Comparison of ENCODE assay signal across 22 cellular contexts in the genomic region with DNA sequence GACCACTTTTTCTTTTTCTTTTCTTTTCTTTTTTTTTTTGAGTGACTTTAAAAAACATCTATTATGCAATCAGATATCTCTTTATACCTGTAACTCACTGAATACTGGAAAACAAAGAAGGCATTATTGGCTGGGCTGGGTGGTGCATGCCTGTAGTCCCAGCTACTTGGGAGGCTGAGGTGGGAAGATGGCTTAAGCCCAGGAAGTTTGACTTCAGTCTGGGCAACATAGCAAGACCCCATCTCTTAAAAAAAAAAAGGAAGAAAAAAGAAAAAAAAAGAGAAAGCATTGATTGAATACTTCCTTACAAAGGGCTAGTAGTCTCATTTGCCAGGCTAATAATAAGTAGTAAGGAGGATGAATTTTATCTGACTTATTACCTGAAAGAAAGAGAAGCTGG.
"Had no signal": no experiment of that assay in that cellular context is flagged by ENCODE, and none has a peak within 500 bp of the region (broad histone marks: within the 10 kb centered on the region; RNA-seq: fewer than 3 reads in every experiment).

No MANE protein-coding gene starts in this region.

- H3K27me3 ChIP-seq: brain microvascular endothelial cell, foreskin keratinocyte, hepatocyte, tibial nerve, uterus had no signal

- H3K9me3 ChIP-seq: lower lobe of right lung, tibial nerve, uterus had no signal

- H3K4me3 Mint-ChIP-seq: activated naive CD8-positive, alpha-beta T cell had no signal

- H3K36me3 Mint-ChIP-seq: activated naive CD8-positive, alpha-beta T cell had no signal

- H3K27ac Mint-ChIP-seq: activated naive CD8-positive, alpha-beta T cell; activated T-cell treated with anti-CD3 and anti-CD28 coated beads, Interleukin-2, amount 50 U/mL, for 72 hours; endodermal cell; progenitor cell of endocrine pancreas had no signal

- DNase-seq: activated CD4-positive, alpha-beta T cell treated with anti-CD3 and anti-CD28 coated beads, Interleukin-2, amount 50 U/mL, for 1 hour; activated CD8-positive, alpha-beta memory T cell treated with anti-CD3 and anti-CD28 coated beads for 24 hours; activated gamma-delta T cell; activated T-cell treated with anti-CD3 and anti-CD28 coated beads, Interleukin-2, amount 50 U/mL, for 72 hours; brain microvascular endothelial cell; central memory CD4-positive, alpha-beta T cell; foreskin keratinocyte; left colon; lower lobe of right lung; stimulated activated CD4-positive, alpha-beta T cell treated with anti-CD3 and anti-CD28 coated beads, Interleukin-12 subunit alpha, Interleukin-12 subunit beta, amount 100 ng/mL, for 4 hours; stimulated activated CD4-positive, alpha-beta T cell treated with anti-CD3 and anti-CD28 coated beads, Interleukin-1b, Interleukin-23, amount 100 ng/mL, for 48 hours; stimulated activated naive CD8-positive, alpha-beta T cell treated with anti-CD3 and anti-CD28 coated beads, Interleukin-15, Interleukin-2, amounts not matched to agents 100 U/mL and 50 U/mL, for 24 hours; T-helper 1 cell; T1000; uterus had no signal

- H3K9me3 Mint-ChIP-seq: activated T-cell treated with anti-CD3 and anti-CD28 coated beads, Interleukin-2, amount 50 U/mL, for 72 hours; endodermal cell had no signal

- H3K36me3 ChIP-seq: brain microvascular endothelial cell, lower lobe of right lung, tibial nerve, uterus had no signal

- H3K27ac ChIP-seq: brain microvascular endothelial cell, epithelial cell of prostate, foreskin keratinocyte, hepatocyte, lower lobe of right lung, uterus had no signal

- ATAC-seq: activated CD4-positive, CD25-positive, alpha-beta regulatory T cell treated with anti-CD3 and anti-CD28 coated beads, Interleukin-2, amount 50 U/mL, for 24 hours; activated T-cell treated with anti-CD3 and anti-CD28 coated beads, Interleukin-2, amount 50 U/mL, for 72 hours; foreskin keratinocyte; left colon; lower lobe of right lung; stimulated activated naive CD8-positive, alpha-beta T cell treated with anti-CD3 and anti-CD28 coated beads, Interleukin-15, Interleukin-2, amounts not matched to agents 100 U/mL and 50 U/mL, for 24 hours had no signal

- H3K4me3 ChIP-seq: hepatocyte, lower lobe of right lung, tibial nerve, uterus had no signal
